In the genomic region with DNA sequence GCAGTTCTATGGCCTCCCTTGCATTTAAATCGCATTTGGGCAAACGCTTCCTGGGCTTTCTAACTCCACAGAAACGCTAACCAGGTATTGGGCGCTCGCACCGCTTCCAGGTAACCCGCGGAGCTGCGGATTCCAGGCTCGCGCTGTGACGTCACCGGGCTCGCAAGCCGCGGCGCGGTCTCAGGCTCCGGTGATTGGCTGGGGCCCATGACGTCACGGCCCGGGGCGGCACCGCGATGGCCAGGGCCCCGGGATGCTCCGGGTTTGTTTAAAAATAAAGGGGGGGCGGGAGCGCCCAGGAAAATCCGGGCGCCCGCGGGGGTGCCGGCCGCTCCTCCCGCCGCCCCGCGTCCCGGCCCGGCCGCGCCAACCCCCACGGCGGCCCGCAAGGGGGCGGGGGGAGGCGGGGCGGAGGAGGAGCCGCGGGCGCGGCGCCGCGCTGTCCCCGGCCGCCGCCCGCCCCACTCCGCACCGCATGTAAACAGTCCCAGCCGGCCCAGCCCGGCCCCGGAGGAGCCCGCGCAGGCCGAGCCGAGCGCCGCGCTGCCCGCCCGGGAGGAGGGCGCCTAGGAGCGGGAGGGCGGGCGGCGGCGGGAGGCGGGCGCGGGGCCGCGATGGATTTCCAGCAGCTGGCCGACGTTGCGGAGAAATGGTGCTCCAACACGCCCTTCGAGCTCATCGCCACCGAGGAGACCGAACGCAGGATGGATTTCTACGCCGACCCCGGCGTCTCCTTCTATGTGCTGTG, we compare ENCODE assay signal across 8 cellular contexts. TPM values are rescaled to one million over a fixed set of nuclear protein-coding genes. Genes with fewer than 3 reads are reported as not detected.
DNase-seq lines count a peak whose midpoint lies in the region; ATAC-seq, FAIRE-seq and TF ChIP-seq lines count a peak whose summit lies in the region.

Gene MTURN, plus strand, starts transcription at position 464 of the 748 bp plus-strand sequence. Its CDS starts 151 bp downstream, at position 615.

- no peaks in the 10 kb centered on the region for H3K27me3 ChIP-seq in bronchial epithelial cell (ENCODE audit: control insufficient read depth, insufficient read depth, low read length)

- H3K9me3 Mint-ChIP-seq in activated B cell treated with CpG ODN at 0.5 μM for 24 hours = no peaks in the 10 kb centered on the region

- peaks cover 11% of the 10 kb centered on the region for H3K27me3 Mint-ChIP-seq in activated B cell treated with CpG ODN at 0.5 μM for 24 hours

- peaks cover 12% of the 10 kb centered on the region for H3K4me1 Mint-ChIP-seq in activated B cell treated with CpG ODN at 0.5 μM for 24 hours

- peaks cover 3% of the 10 kb centered on the region for H3K36me3 ChIP-seq in bronchial epithelial cell (ENCODE audit: control insufficient read depth, insufficient read depth, low read length)

- peak within 1 kb of the TSS; percentile 77 for H3K27ac Mint-ChIP-seq in activated B cell treated with CpG ODN at 0.5 μM for 24 hours

- H3K4me3 ChIP-seq in bronchial epithelial cell (ENCODE audit: low read depth, low read length) = peak within 1 kb of the TSS; percentile 95
- peak within 1 kb of the TSS; percentile 53 to 97 (median 84) for H3K4me3 ChIP-seq in skin epidermis

- FAIRE-seq in bronchial epithelial cell (lab: Jason Lieb, UNC) = no peak

- intact Hi-C loops in activated B cell treated with CpG ODN at 0.5 μM for 24 hours (cut with micrococcal nuclease) = loop anchor here (1.0 to 2.0 kb wide), 5 partner anchors 28 to 460 kb away; partner anchors contain the start of genes FKBP14, GARS1, SCRN1 and ZNRF2

- H3K4me3 Mint-ChIP-seq in activated B cell treated with CpG ODN at 0.5 μM for 24 hours = peak within 1 kb of the TSS; percentile 91

- ATAC-seq in GM18861 (IDR thresholded peaks at IDR 0.05; ENCODE audit: unreplicated experiment) (peak; percentile 80), HG03097 (IDR thresholded peaks at IDR 0.05; ENCODE audit: low FRiP score, unreplicated experiment) (peak; percentile 76), activated B cell treated with CpG ODN at 0.5 μM for 24 hours (ENCODE audit: low read depth) (peak; percentile 82)

- POLR2A ChIA-PET in activated B cell treated with CpG ODN at 0.5 μM for 24 hours (lab: Charles Lee) = interaction anchor here (0.7 to 1.3 kb wide), 7 partner anchors 12 to 459 kb away, joined by 3 to 5 read pairs (median 4); partner anchors contain the start of gene NOD1

- CTCF ChIA-PET in activated B cell treated with CpG ODN at 0.5 μM for 24 hours (lab: Charles Lee) = interaction anchor here (1.2 to 2.0 kb wide), 4 partner anchors 22 to 73 kb away, joined by 3 to 5 read pairs (median 4); no protein-coding TSS in a partner anchor

- TF ChIP-seq CTCF in activated B cell treated with CpG ODN at 0.5 μM for 24 hours (IDR thresholded peaks at IDR 0.05) = no peak
- no peak for TF ChIP-seq CTCF in bronchial epithelial cell (IDR thresholded peaks at IDR 0.05; ENCODE audit: insufficient read depth, low read length, severe bottlenecking)

- peak within 1 kb of the TSS in 20 of 21 experiments; percentile 49 to 93 (median 82) for H3K27ac ChIP-seq in skin epidermis

- H3K36me3 Mint-ChIP-seq in activated B cell treated with CpG ODN at 0.5 μM for 24 hours (ENCODE audit: low read depth) = peaks cover 3% of the 10 kb centered on the region

- DNase-seq in A172 (ENCODE audit: low spot score) (peak; percentile 74), NCI-H2171 treated with DMSO at 0.1 percent for 48 hours (lab: John Stamatoyannopoulos, UW) (peak; percentile 76), activated B cell treated with CpG ODN at 0.5 μM for 24 hours (peak; percentile 85), bronchial epithelial cell (ENCODE audit: low read depth) (peak; percentile 71), iPS-NIHi7 (ENCODE audit: extremely low spot score) (peak; percentile 99)

RNA-seq across cellular contexts. Expression of gene MTURN, which starts in this region (rescaled TPM):
- 8.6 and 10.9 TPM in 2 replicates for total RNA-seq in A172 (2014; rRNA removed; shearing (Covaris generic))
- total RNA-seq in activated B cell treated with CpG ODN at 0.5 μM for 24 hours = 2.8 and 4.6 TPM in 2 replicates
- 18.4 and 43.7 TPM in 2 replicates for total RNA-seq in bronchial epithelial cell

Comparison
In these comparisons a context has a peak if more than half of its experiments do, and no peak if none do; other contexts are left out.
1. Peak in every context shown above with its lines: DNase-seq, ATAC-seq, H3K4me3 ChIP-seq and H3K27ac ChIP-seq.